ENCODE assay signal across 1 cellular context in the genomic region with DNA sequence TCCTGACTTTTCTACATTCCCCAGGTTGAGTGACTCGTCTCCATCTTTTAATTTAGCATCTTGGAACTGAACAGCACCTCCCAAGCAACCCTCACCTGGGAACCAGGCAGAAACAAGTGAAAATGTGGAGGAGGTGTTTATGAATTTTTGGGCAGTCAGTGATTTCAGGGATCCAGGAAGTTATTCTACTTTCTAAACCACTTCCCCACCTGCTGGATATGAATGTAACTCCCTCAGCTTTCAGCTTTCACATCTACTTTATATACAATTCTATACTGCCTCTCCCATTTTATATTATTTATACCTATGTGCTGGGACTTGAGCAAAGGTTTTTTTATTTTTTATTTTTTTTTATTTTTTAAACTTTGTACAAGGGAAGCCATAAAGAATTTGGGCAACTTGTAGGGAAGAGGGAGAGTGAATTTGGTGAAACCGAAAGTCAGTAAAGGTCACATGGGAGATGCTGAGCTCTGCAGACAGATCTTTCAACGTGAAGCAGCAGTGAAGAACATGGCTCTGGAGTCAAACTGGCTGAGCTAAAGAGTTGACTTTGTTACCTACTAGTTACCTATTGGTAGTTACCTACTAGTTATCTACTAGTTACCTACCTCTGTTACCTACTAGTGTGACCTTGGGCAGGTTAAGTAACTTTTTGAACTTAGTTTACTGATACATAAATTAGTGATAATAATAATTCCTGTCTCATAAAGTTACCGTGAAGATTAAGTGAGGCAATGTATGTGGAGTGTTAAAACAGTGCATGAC.
TF ChIP-seq lines count a peak whose summit lies in the region.

No MANE protein-coding gene starts in this region.

TF ChIP-seq in K562, 482 proteins besides CTCF, POLR2A, EP300 and RAD21:
- TF ChIP-seq ELF1 (tag; IDR thresholded peaks at IDR 0.05): 0 out of 2 replicates have a peak, but pooled peaks have one; percentile 40
- TF ChIP-seq, protein P1, sequence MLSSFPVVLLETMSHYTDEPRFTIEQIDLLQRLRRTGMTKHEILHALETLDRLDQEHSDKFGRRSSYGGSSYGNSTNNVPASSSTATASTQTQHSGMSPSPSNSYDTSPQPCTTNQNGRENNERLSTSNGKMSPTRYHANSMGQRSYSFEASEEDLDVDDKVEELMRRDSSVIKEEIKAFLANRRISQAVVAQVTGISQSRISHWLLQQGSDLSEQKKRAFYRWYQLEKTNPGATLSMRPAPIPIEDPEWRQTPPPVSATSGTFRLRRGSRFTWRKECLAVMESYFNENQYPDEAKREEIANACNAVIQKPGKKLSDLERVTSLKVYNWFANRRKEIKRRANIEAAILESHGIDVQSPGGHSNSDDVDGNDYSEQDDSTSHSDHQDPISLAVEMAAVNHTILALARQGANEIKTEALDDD (IDR thresholded peaks at IDR 0.05): peak; percentile 92
- no peak for TF ChIP-seq SUPT5H (IDR thresholded peaks at IDR 0.05)
